Comparison of ENCODE assay signal across 21 cellular contexts in genomic region chr4:60938621-60939020, GRCh38.
DNase-seq lines count a peak whose midpoint lies in the region; ATAC-seq, FAIRE-seq and TF ChIP-seq lines count a peak whose summit lies in the region.
"Had no signal": no experiment of that assay in that cellular context is flagged by ENCODE, and none has a peak within 500 bp of the region (broad histone marks: within the 10 kb centered on the region; RNA-seq: fewer than 3 reads in every experiment).

No MANE protein-coding gene starts in this region.

- H3K4me3 ChIP-seq in H1 (ENCODE audit: extremely low read depth in 1 of 4, insufficient read depth in 2 of 4, low read depth in 3 of 4, low read length in 4 of 4) (no peak overlapping the region), mesenchymal stem cell (ENCODE audit: insufficient read depth in 1 of 2, low read depth in 1 of 2, low read length in 2 of 2) (no peak overlapping the region)

- no peak overlapping the region for H2BK20ac ChIP-seq in H1 (ENCODE audit: low read length)

- H4K91ac ChIP-seq in H1 (replicated peaks; ENCODE audit: insufficient read length, low read length), result no peak overlapping the region
- H4K91ac ChIP-seq in mesenchymal stem cell (ENCODE audit: low read length), result no peak overlapping the region

- TF ChIP-seq RAD21 in H1 (IDR thresholded peaks at IDR 0.05 in 1 of 2, conservative IDR thresholded peaks at IDR 0.05 in 1 of 2; ENCODE audit: low read depth in 2 of 2, low read length in 2 of 2), result no peak

- no peak overlapping the region for H3K23ac ChIP-seq in H1 (ENCODE audit: insufficient read length)
- H3K23ac ChIP-seq in mesenchymal stem cell (ENCODE audit: low read length in 2 of 2), result no peak overlapping the region

- no peak overlapping the region for H3K4me2 ChIP-seq in H1 (ENCODE audit: insufficient read depth in 1 of 2, low read depth in 2 of 2, low read length in 2 of 2)
- no peak overlapping the region for H3K4me2 ChIP-seq in mesenchymal stem cell (ENCODE audit: low read length, poor library complexity, severe bottlenecking)

- TF ChIP-seq POLR2A in H1 (IDR thresholded peaks at IDR 0.05; ENCODE audit: control extremely low read depth in 1 of 2, low read depth in 2 of 2, low read length in 2 of 2), result no peak

- no peaks in the 10 kb centered on the region for H4K20me1 ChIP-seq in H1 (replicated peaks in 1 of 2; ENCODE audit: control insufficient read depth in 1 of 2, insufficient read depth in 2 of 2, low read length in 2 of 2)

- H3K9ac ChIP-seq in H1 (replicated peaks in 1 of 4; ENCODE audit: extremely low read depth in 1 of 4, low read depth in 3 of 4, low read length in 3 of 4), result no peak overlapping the region
- H3K9ac ChIP-seq in mesenchymal stem cell (ENCODE audit: low read length), result no peak overlapping the region

- intact Hi-C loops in activated T-helper 2 cell treated with anti-CD3 and anti-CD28 coated beads, Interferon-gamma antibody, Interleukin-2, Interleukin-4, amounts not matched to agents 10 μg/mL and 5 μg/mL and 100 μg/mL, durations not matched to agents 14 hours and 24 hours and 36 hours (cut with micrococcal nuclease), result no loop called here

- peaks cover 16% of the 10 kb centered on the region for H3K9me3 Mint-ChIP-seq in activated T-helper 2 cell treated with anti-CD3 and anti-CD28 coated beads, Interferon-gamma antibody, Interleukin-2, Interleukin-4, amounts not matched to agents 10 μg/mL and 5 μg/mL and 100 μg/mL, durations not matched to agents 14 hours and 24 hours and 36 hours

- DNase-seq in NCI-H69 (lab: John Stamatoyannopoulos, UW) (peak; percentile 40), H1 (ENCODE audit: low read depth in 1 of 2, low spot score in 2 of 2) (no peak), mesenchymal stem cell (no peak)
- no peak for DNase-seq in effector CD4-positive, alpha-beta T cell
- no peak for DNase-seq in activated T-helper 2 cell treated with anti-CD3 and anti-CD28 coated beads, Interferon-gamma antibody, Interleukin-2, Interleukin-4, amounts not matched to agents 10 μg/mL and 5 μg/mL and 100 μg/mL, durations not matched to agents 14 hours and 24 hours and 36 hours (ENCODE audit: low spot score)
- DNase-seq: Calu3, Kasumi-1, NCI-H1092 treated with DMSO at 0.1 percent for 48 hours, NCI-H1436 treated with DMSO at 0.1 percent for 48 hours, NCI-H187 treated with DMSO at 0.1 percent for 48 hours, NCI-H2171 treated with DMSO at 0.1 percent for 48 hours, NCI-H446, NCI-H524 treated with DMSO at 0.1 percent for 48 hours, NCI-H82, Right ventricle myocardium superior, RPMI8226, T-cell had no signal

- H2BK15ac ChIP-seq in H1 (ENCODE audit: low read length) (no peak overlapping the region), mesenchymal stem cell (ENCODE audit: low read depth, poor library complexity, severe bottlenecking) (no peak overlapping the region)

- H3K4me1 Mint-ChIP-seq in activated T-helper 2 cell treated with anti-CD3 and anti-CD28 coated beads, Interferon-gamma antibody, Interleukin-2, Interleukin-4, amounts not matched to agents 10 μg/mL and 5 μg/mL and 100 μg/mL, durations not matched to agents 14 hours and 24 hours and 36 hours (ENCODE audit: low read depth), result no peaks in the 10 kb centered on the region
- H3K4me1 Mint-ChIP-seq: T-cell had no signal

- H3K27me3 ChIP-seq in H1 (replicated peaks in 1 of 4; ENCODE audit: control insufficient read depth in 3 of 4, extremely low read depth in 1 of 4, insufficient read depth in 3 of 4, low read length in 3 of 4) (no peaks in the 10 kb centered on the region), mesenchymal stem cell (ENCODE audit: control insufficient read depth in 1 of 2, insufficient read depth in 1 of 2, low read length in 2 of 2) (no peaks in the 10 kb centered on the region)

- H2BK5ac ChIP-seq in H1 (ENCODE audit: low read depth, low read length), result no peak overlapping the region
- no peak overlapping the region for H2BK5ac ChIP-seq in mesenchymal stem cell (ENCODE audit: low read depth, low read length, poor library complexity, severe bottlenecking)

- TF ChIP-seq CTCF in H1 (IDR thresholded peaks at IDR 0.05; ENCODE audit: control extremely low read depth in 1 of 3, insufficient read depth in 1 of 3, low read depth in 1 of 3, low read length in 3 of 3), result no peak

- peak overlapping the region; percentile 64; the same call in 1 of the 2 replicates for H2AFZ ChIP-seq in H1 (ENCODE audit: low read length)
- no peak overlapping the region for H2AFZ ChIP-seq in mesenchymal stem cell (ENCODE audit: low read depth, low read length)

- ATAC-seq in GM19455 (IDR thresholded peaks at IDR 0.05; ENCODE audit: unreplicated experiment) (no peak), GM18870 (IDR thresholded peaks at IDR 0.05; ENCODE audit: unreplicated experiment) (no peak)
- ATAC-seq: HepG2, T-cell had no signal

- H3K14ac ChIP-seq in H1 (ENCODE audit: insufficient read length), result no peak overlapping the region
- H3K14ac ChIP-seq in mesenchymal stem cell (ENCODE audit: low read length in 2 of 2), result no peak overlapping the region

- H2BK120ac ChIP-seq in H1 (replicated peaks; ENCODE audit: low read depth, low read length), result no peak overlapping the region
- H2BK120ac ChIP-seq in mesenchymal stem cell (ENCODE audit: low read depth, low read length), result no peak overlapping the region

- no peak for FAIRE-seq in H1 (lab: Jason Lieb, UNC)
- FAIRE-seq: H54, HepG2 had no signal

- H3K4ac ChIP-seq in H1 (replicated peaks; ENCODE audit: insufficient read length, low read depth, low read length), result no peak overlapping the region
- no peak overlapping the region for H3K4ac ChIP-seq in mesenchymal stem cell (ENCODE audit: low read depth in 1 of 2, low read length in 2 of 2)

- no peak overlapping the region for H2AK5ac ChIP-seq in H1 (ENCODE audit: low read depth, low read length)
- no peak overlapping the region for H2AK5ac ChIP-seq in mesenchymal stem cell (ENCODE audit: low read length, severe bottlenecking)

- H3K36me3 ChIP-seq in H1 (ENCODE audit: control insufficient read depth in 2 of 4, insufficient read depth in 4 of 4, low read length in 3 of 4) (no peaks in the 10 kb centered on the region), mesenchymal stem cell (ENCODE audit: control insufficient read depth in 1 of 2, insufficient read depth in 2 of 2, low read depth in 1 of 2, low read length in 2 of 2) (no peaks in the 10 kb centered on the region)

- H3K79me2 ChIP-seq in H1 (ENCODE audit: control insufficient read depth in 1 of 2, insufficient read depth in 2 of 2, low read length in 2 of 2), result no peaks in the 10 kb centered on the region

- no peaks in the 10 kb centered on the region for H3K23me2 ChIP-seq in H1 (ENCODE audit: low read depth, low read length)

- no peak overlapping the region for H4K5ac ChIP-seq in H1 (ENCODE audit: insufficient read length, low read depth, low read length)

- CTCF ChIA-PET in H1 (lab: Charles Lee; ENCODE audit: partially characterized antibody), result interaction anchor here (1.4 kb wide), 1 partner anchor 13 kb away, joined by 4 read pairs; no protein-coding TSS in a partner anchor

- no peaks in the 10 kb centered on the region for H3K36me3 Mint-ChIP-seq in activated T-helper 2 cell treated with anti-CD3 and anti-CD28 coated beads, Interferon-gamma antibody, Interleukin-2, Interleukin-4, amounts not matched to agents 10 μg/mL and 5 μg/mL and 100 μg/mL, durations not matched to agents 14 hours and 24 hours and 36 hours (ENCODE audit: low read depth)
- H3K36me3 Mint-ChIP-seq: T-cell had no signal

- no peak overlapping the region for H3K56ac ChIP-seq in H1 (replicated peaks; ENCODE audit: insufficient read length, low read depth, low read length)

- no peaks in the 10 kb centered on the region for H3K4me1 ChIP-seq in H1 (replicated peaks in 1 of 4; ENCODE audit: control insufficient read depth in 3 of 4, insufficient read depth in 4 of 4, low read length in 3 of 4)
- no peaks in the 10 kb centered on the region for H3K4me1 ChIP-seq in mesenchymal stem cell (ENCODE audit: control insufficient read depth, insufficient read depth, low read depth, low read length)

- H2BK12ac ChIP-seq in H1 (ENCODE audit: low read depth, low read length) (no peak overlapping the region), mesenchymal stem cell (ENCODE audit: low read length in 2 of 2) (no peak overlapping the region)

- H3K79me1 ChIP-seq in H1 (ENCODE audit: low read depth, low read length) (no peaks in the 10 kb centered on the region), mesenchymal stem cell (replicated peaks; ENCODE audit: low read length, poor library complexity, severe bottlenecking) (no peaks in the 10 kb centered on the region)

- H4K8ac ChIP-seq in H1 (ENCODE audit: extremely low read depth, insufficient read depth, low read length), result no peak overlapping the region
- H4K8ac ChIP-seq in mesenchymal stem cell (ENCODE audit: low read length), result peak overlapping the region; percentile 75

- TF ChIP-seq EP300 in H1 (IDR thresholded peaks at IDR 0.05; ENCODE audit: borderline replicate concordance in 1 of 2, low read depth in 2 of 2, low read length in 2 of 2), result no peak

- H3K27ac Mint-ChIP-seq in activated T-helper 2 cell treated with anti-CD3 and anti-CD28 coated beads, Interferon-gamma antibody, Interleukin-2, Interleukin-4, amounts not matched to agents 10 μg/mL and 5 μg/mL and 100 μg/mL, durations not matched to agents 14 hours and 24 hours and 36 hours, result no peak overlapping the region
- H3K27ac Mint-ChIP-seq: T-cell had no signal

- H3K4me3 Mint-ChIP-seq in activated T-helper 2 cell treated with anti-CD3 and anti-CD28 coated beads, Interferon-gamma antibody, Interleukin-2, Interleukin-4, amounts not matched to agents 10 μg/mL and 5 μg/mL and 100 μg/mL, durations not matched to agents 14 hours and 24 hours and 36 hours (ENCODE audit: low read depth), result no peak overlapping the region
- H3K4me3 Mint-ChIP-seq: T-cell had no signal

- H3K27ac ChIP-seq in H1 (ENCODE audit: low read depth, low read length) (no peak overlapping the region), mesenchymal stem cell (ENCODE audit: low read length, poor library complexity, severe bottlenecking) (no peak overlapping the region)

- POLR2A ChIA-PET in H1 (lab: Charles Lee; ENCODE audit: partially characterized antibody), result no interaction called here

- no peaks in the 10 kb centered on the region for H3K9me3 ChIP-seq in H1 (ENCODE audit: insufficient read depth in 2 of 2, low read depth in 1 of 2, low read length in 1 of 2)
- H3K9me3 ChIP-seq in mesenchymal stem cell (ENCODE audit: control insufficient read depth, low read length), result peaks cover 5% of the 10 kb centered on the region

- H3K27me3 Mint-ChIP-seq in activated T-helper 2 cell treated with anti-CD3 and anti-CD28 coated beads, Interferon-gamma antibody, Interleukin-2, Interleukin-4, amounts not matched to agents 10 μg/mL and 5 μg/mL and 100 μg/mL, durations not matched to agents 14 hours and 24 hours and 36 hours (ENCODE audit: low read depth), result no peaks in the 10 kb centered on the region
- H3K27me3 Mint-ChIP-seq: T-cell had no signal

- H3K18ac ChIP-seq in H1 (ENCODE audit: extremely low read depth, low read length) (no peak overlapping the region), mesenchymal stem cell (ENCODE audit: low read depth in 1 of 2, low read length in 2 of 2) (no peak overlapping the region)

TF ChIP-seq in H1, 55 proteins besides CTCF, POLR2A, EP300 and RAD21 (continues in another document):
- TF ChIP-seq RNF2 (IDR thresholded peaks at IDR 0.05; ENCODE audit: borderline replicate concordance, low read depth, low read length, missing control alignments, poor library complexity, severe bottlenecking) (no peak), KDM5A (IDR thresholded peaks at IDR 0.05; ENCODE audit: low read length) (no peak), TBP (IDR thresholded peaks at IDR 0.05; ENCODE audit: low read depth, low read length) (no peak)
